27 cellular contexts compared by ENCODE assay signal in the genomic region with DNA sequence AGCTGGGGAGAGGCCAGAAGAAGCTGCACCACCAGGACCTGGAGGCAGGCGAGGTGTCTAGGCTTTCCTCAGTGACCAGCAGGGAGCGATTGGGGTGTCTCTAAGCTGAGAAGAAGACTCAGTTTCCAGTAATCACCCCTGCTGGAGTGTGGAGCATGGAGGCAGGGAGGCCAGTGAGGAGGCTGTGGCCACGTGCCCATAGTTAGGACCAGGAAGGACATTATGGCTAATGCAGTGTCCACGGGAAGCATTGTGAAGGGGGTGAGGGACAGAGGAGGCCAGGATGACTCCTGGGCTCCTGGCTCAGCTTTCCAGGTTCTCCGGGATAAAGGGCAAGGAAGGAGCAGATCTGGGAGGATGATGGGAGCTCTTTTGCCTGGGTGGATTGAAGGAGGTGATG. TPM values are rescaled to one million over a fixed set of nuclear protein-coding genes. Genes with fewer than 3 reads are reported as not detected.
DNase-seq lines count a peak whose midpoint lies in the region; ATAC-seq, FAIRE-seq and TF ChIP-seq lines count a peak whose summit lies in the region.
"Had no signal": no experiment of that assay in that cellular context is flagged by ENCODE, and none has a peak within 500 bp of the region (broad histone marks: within the 10 kb centered on the region; RNA-seq: fewer than 3 reads in every experiment).

No MANE protein-coding gene starts in this region.

- no peak for TF ChIP-seq POLR2A in endothelial cell of umbilical vein (IDR thresholded peaks at IDR 0.05; ENCODE audit: low read depth, low read length)

- H3K27me3 Mint-ChIP-seq in Calu3 (ENCODE audit: unreplicated experiment): no peaks in the 10 kb centered on the region
- H3K27me3 Mint-ChIP-seq: activated naive CD8-positive, alpha-beta T cell had no signal

- H3K4me1 ChIP-seq in PC-3 (ENCODE audit: insufficient read depth, low read length) (peaks cover 36% of the 10 kb centered on the region), endothelial cell of umbilical vein (ENCODE audit: control insufficient read depth, extremely low read depth, insufficient read depth, low read length) (peaks cover 19% of the 10 kb centered on the region), smooth muscle cell (ENCODE audit: low read depth) (no peaks in the 10 kb centered on the region), kidney (ENCODE audit: control insufficient read depth in 1 of 2, insufficient read depth in 1 of 2, low read depth in 1 of 2, low read length in 2 of 2) (peaks cover 0 to 4% of the 10 kb centered on the region in 2 donors)
- H3K4me1 ChIP-seq: prostate gland had no signal

- no TSS peak for BruUV-seq in Calu3 (replicated peaks; lab: Mats Ljungman, UMichigan)
- no TSS peak for BruUV-seq in PC-3 (replicated peaks; lab: Mats Ljungman, UMichigan)
- no TSS peak for BruUV-seq in endothelial cell of umbilical vein (replicated peaks; lab: Mats Ljungman, UMichigan)

- DNase-seq in Calu3: no peak
- no peak for DNase-seq in PC-3
- no peak for DNase-seq in endothelial cell of umbilical vein (ENCODE audit: low read depth, low spot score)
- DNase-seq in smooth muscle cell (lab: John Stamatoyannopoulos, UW; ENCODE audit: unreplicated experiment): no peak
- DNase-seq in H4 (ENCODE audit: low spot score): no peak
- no peak for DNase-seq in kidney
- DNase-seq: activated CD4-positive, alpha-beta T cell treated with anti-CD3 and anti-CD28 coated beads, Interleukin-2, amount 10 ng/mL, durations not matched to agents 7 days and 5 days; activated effector memory CD4-positive, alpha-beta T cell treated with anti-CD3 and anti-CD28 coated beads, Interleukin-2, amount 50 U/mL, for 16 hours; aorta; DND-41; GF-D8; GOT3; immature natural killer cell; NCI-H1436 treated with DMSO at 0.1 percent for 48 hours; stimulated activated CD4-positive, alpha-beta T cell treated with anti-CD3 and anti-CD28 coated beads, Interleukin-4, amount 100 ng/mL, for 24 hours; T-cell had no signal

- H3K27ac ChIP-seq in PC-3 (ENCODE audit: low read length): peak overlapping the region; percentile 76
- H3K27ac ChIP-seq in endothelial cell of umbilical vein (ENCODE audit: insufficient read depth, low read depth, low read length): no peak overlapping the region
- no peak overlapping the region for H3K27ac ChIP-seq in smooth muscle cell (ENCODE audit: low read depth)
- no peak overlapping the region for H3K27ac ChIP-seq in kidney (ENCODE audit: low read depth in 2 of 2, low read length in 2 of 2)
- H3K27ac ChIP-seq: HL-60, neural progenitor cell, prostate gland, SJSA1 had no signal

- peak overlapping the region; percentile 10; the same call in 1 of the 2 replicates for H3K9ac ChIP-seq in PC-3 (ENCODE audit: low read length)
- no peak overlapping the region for H3K9ac ChIP-seq in endothelial cell of umbilical vein (replicated peaks; ENCODE audit: extremely low read depth, insufficient read depth, low read length)
- H3K9ac ChIP-seq in smooth muscle cell (ENCODE audit: low read depth): no peak overlapping the region
- no peak overlapping the region for H3K9ac ChIP-seq in kidney (ENCODE audit: low read length in 2 of 2)
- H3K9ac ChIP-seq: neural progenitor cell had no signal

- H3K4me3 ChIP-seq in PC-3 (ENCODE audit: low read length): no peak overlapping the region
- H3K4me3 ChIP-seq in endothelial cell of umbilical vein (replicated peaks in 1 of 3; ENCODE audit: insufficient read depth in 1 of 3, low read depth in 1 of 3, low read length in 3 of 3): no peak overlapping the region
- no peak overlapping the region for H3K4me3 ChIP-seq in smooth muscle cell
- no peak overlapping the region for H3K4me3 ChIP-seq in kidney (ENCODE audit: low read length in 2 of 2)
- H3K4me3 ChIP-seq: neural progenitor cell, prostate gland, SJSA1 had no signal

- FAIRE-seq in endothelial cell of umbilical vein (lab: Jason Lieb, UNC) (no peak), kidney (lab: Jason Lieb, UNC) (no peak)
- FAIRE-seq: D721Med had no signal

- POLR2A ChIA-PET in PC-3 (lab: Charles Lee; ENCODE audit: unreplicated experiment) (interaction anchor here (0.6 kb wide), 1 partner anchor 29 kb away, joined by 3 read pairs; a partner anchor contains a TSS), endothelial cell of umbilical vein (lab: Charles Lee) (no interaction called here)

- 94% methylated on average over 5 of the region's 5 CpGs for WGBS in smooth muscle cell (ENCODE audit: low lambda C conversion rate)

- H3K9me2 ChIP-seq in PC-3 (replicated peaks; ENCODE audit: low read length): no peaks in the 10 kb centered on the region

- dilution Hi-C loops in endothelial cell of umbilical vein (cut with MboI; ENCODE audit: extremely low pct_ligation_motif_present, low sequenced_read_pairs): no loop called here

- no peak overlapping the region for H3K4me3 Mint-ChIP-seq in Calu3 (ENCODE audit: low read depth, unreplicated experiment)
- H3K4me3 Mint-ChIP-seq: activated CD4-positive, alpha-beta T cell treated with anti-CD3 and anti-CD28 coated beads, Interleukin-2, amount 10 ng/mL, durations not matched to agents 7 days and 5 days; activated naive CD8-positive, alpha-beta T cell; immature natural killer cell; neural progenitor cell; T-cell had no signal

- ATAC-seq in PC-3: no peak; the same call in 1 of the 2 replicates
- ATAC-seq in GM19455 (IDR thresholded peaks at IDR 0.05; ENCODE audit: unreplicated experiment): no peak
- ATAC-seq: left lobe of liver, sciatic nerve, T-cell had no signal

- H3K36me3 ChIP-seq in PC-3 (ENCODE audit: low read depth, low read length): no peaks in the 10 kb centered on the region
- no peaks in the 10 kb centered on the region for H3K36me3 ChIP-seq in endothelial cell of umbilical vein (ENCODE audit: control insufficient read depth in 2 of 2, extremely low read depth in 1 of 2, insufficient read depth in 2 of 2, low read length in 2 of 2)
- no peaks in the 10 kb centered on the region for H3K36me3 ChIP-seq in smooth muscle cell (ENCODE audit: low read depth)
- H3K36me3 ChIP-seq in kidney (ENCODE audit: control insufficient read depth in 1 of 2, insufficient read depth in 2 of 2, low read length in 2 of 2): no peaks in the 10 kb centered on the region
- H3K36me3 ChIP-seq: neural progenitor cell, prostate gland, SJSA1 had no signal

- no peaks in the 10 kb centered on the region for H3K9me3 Mint-ChIP-seq in Calu3 (ENCODE audit: low read depth, unreplicated experiment)
- H3K9me3 Mint-ChIP-seq: activated CD4-positive, alpha-beta T cell treated with anti-CD3 and anti-CD28 coated beads, Interleukin-2, amount 10 ng/mL, durations not matched to agents 7 days and 5 days; immature natural killer cell; neural progenitor cell; T-cell had no signal

- intact Hi-C loops in Calu3 (cut with micrococcal nuclease; ENCODE audit: unreplicated experiment): loop anchor here (5.0 to 10.0 kb wide), 4 partner anchors 85 to 697 kb away; no protein-coding TSS in a partner anchor
- intact Hi-C loops in PC-3 (cut with micrococcal nuclease): loop anchor here (10.0 kb wide), 1 partner anchor 175 kb away; no protein-coding TSS in a partner anchor
- intact Hi-C loops in endothelial cell of umbilical vein (cut with micrococcal nuclease): loop anchor here (10.0 kb wide), 2 partner anchors 95 to 695 kb away; no protein-coding TSS in a partner anchor
- intact Hi-C loops in kidney (cut with DNase I): no loop called here

- H3F3A ChIP-seq in PC-3 (ENCODE audit: low read length, unreplicated experiment) (no peaks in the 10 kb centered on the region), smooth muscle cell (ENCODE audit: low read depth) (no peaks in the 10 kb centered on the region)

- H3K9me3 ChIP-seq in PC-3 (ENCODE audit: low read length) (no peaks in the 10 kb centered on the region), endothelial cell of umbilical vein (replicated peaks; ENCODE audit: control insufficient read depth, insufficient read depth, low read length) (no peaks in the 10 kb centered on the region), smooth muscle cell (replicated peaks; ENCODE audit: low read depth) (no peaks in the 10 kb centered on the region), kidney (ENCODE audit: control insufficient read depth in 1 of 2, low read length in 2 of 2) (no peaks in the 10 kb centered on the region)
- H3K9me3 ChIP-seq: prostate gland, SJSA1 had no signal

- peaks cover 15% of the 10 kb centered on the region for H3K36me3 Mint-ChIP-seq in Calu3 (ENCODE audit: insufficient read depth, unreplicated experiment)
- H3K36me3 Mint-ChIP-seq: activated naive CD8-positive, alpha-beta T cell; immature natural killer cell; neural progenitor cell; T-cell had no signal

- H3K79me2 ChIP-seq in PC-3 (ENCODE audit: low read length) (no peaks in the 10 kb centered on the region), endothelial cell of umbilical vein (ENCODE audit: control insufficient read depth, insufficient read depth, low read length) (no peaks in the 10 kb centered on the region), smooth muscle cell (ENCODE audit: low read depth) (no peaks in the 10 kb centered on the region)

- no peaks in the 10 kb centered on the region for H3K27me3 ChIP-seq in PC-3 (ENCODE audit: low read length)
- H3K27me3 ChIP-seq in endothelial cell of umbilical vein (ENCODE audit: control insufficient read depth in 2 of 2, insufficient read depth in 2 of 2, low read length in 2 of 2): no peaks in the 10 kb centered on the region
- no peaks in the 10 kb centered on the region for H3K27me3 ChIP-seq in smooth muscle cell (ENCODE audit: low read depth)
- H3K27me3 ChIP-seq: neural progenitor cell, SJSA1 had no signal

- H4K20me1 ChIP-seq in PC-3 (ENCODE audit: low read length): no peaks in the 10 kb centered on the region
- H4K20me1 ChIP-seq in endothelial cell of umbilical vein (replicated peaks; ENCODE audit: control insufficient read depth, extremely low read depth, insufficient read depth, low read length): no peaks in the 10 kb centered on the region
- H4K20me1 ChIP-seq in smooth muscle cell (ENCODE audit: low read depth): no peaks in the 10 kb centered on the region

- CTCF ChIA-PET in Calu3 (lab: Charles Lee) (interaction anchor here (0.6 to 1.3 kb wide), 5 partner anchors 14 to 50 kb away, joined by 3 to 4 read pairs (median 3); a partner anchor contains a TSS), PC-3 (lab: Charles Lee) (interaction anchor here (0.6 kb wide), 1 partner anchor 82 kb away, joined by 3 read pairs; no protein-coding TSS in a partner anchor), endothelial cell of umbilical vein (lab: Charles Lee) (interaction anchor here (0.9 to 22.3 kb wide), 5 partner anchors 12 to 168 kb away, joined by 4 to 350 read pairs (median 6); no protein-coding TSS in a partner anchor)

- H3K4me2 ChIP-seq in PC-3 (ENCODE audit: low read length): peak overlapping the region; percentile 57; the same call in 1 of the 2 replicates
- no peak overlapping the region for H3K4me2 ChIP-seq in endothelial cell of umbilical vein (ENCODE audit: insufficient read depth, low read length)
- H3K4me2 ChIP-seq in smooth muscle cell: peak overlapping the region; percentile 9
- H3K4me2 ChIP-seq: neural progenitor cell had no signal

- peaks cover 53% of the 10 kb centered on the region for H3K4me1 Mint-ChIP-seq in Calu3 (ENCODE audit: low read depth, unreplicated experiment)

- TF ChIP-seq CTCF in Calu3 (IDR thresholded peaks at IDR 0.05; ENCODE audit: unreplicated experiment): no peak
- TF ChIP-seq CTCF in PC-3 (conservative IDR thresholded peaks at IDR 0.05; ENCODE audit: low read depth, low read length): no peak
- no peak for TF ChIP-seq CTCF in endothelial cell of umbilical vein (IDR thresholded peaks at IDR 0.05; ENCODE audit: extremely low read depth in 1 of 2, insufficient read depth in 1 of 2, low read depth in 1 of 2, low read length in 2 of 2)
- TF ChIP-seq CTCF in smooth muscle cell (IDR thresholded peaks at IDR 0.05; ENCODE audit: borderline replicate concordance, insufficient read depth, poor library complexity, severe bottlenecking): no peak
- no peak for TF ChIP-seq CTCF in kidney (IDR thresholded peaks at IDR 0.05; ENCODE audit: borderline replicate concordance, extremely low read depth, insufficient read depth)

- H3K9me1 ChIP-seq in endothelial cell of umbilical vein (replicated peaks; ENCODE audit: control insufficient read depth, extremely low read depth, insufficient read depth, low read length): no peaks in the 10 kb centered on the region

- H2AFZ ChIP-seq in PC-3 (ENCODE audit: low read length): no peak overlapping the region
- peak overlapping the region; percentile 66 for H2AFZ ChIP-seq in endothelial cell of umbilical vein (ENCODE audit: low read depth, low read length)
- no peak overlapping the region for H2AFZ ChIP-seq in smooth muscle cell (ENCODE audit: low read depth)
- H2AFZ ChIP-seq: neural progenitor cell had no signal

- peak overlapping the region; percentile 46 for H3K27ac Mint-ChIP-seq in Calu3 (ENCODE audit: unreplicated experiment)
- H3K27ac Mint-ChIP-seq: activated CD4-positive, alpha-beta T cell treated with anti-CD3 and anti-CD28 coated beads, Interleukin-2, amount 10 ng/mL, durations not matched to agents 7 days and 5 days; activated naive CD8-positive, alpha-beta T cell; immature natural killer cell; T-cell had no signal

RNA-seq across cellular contexts. Expression of a gene that starts 5.7 kb away (rescaled TPM):
- total RNA-seq in Calu3 (2022) (45.7 and 323 TPM in 2 replicates), PC-3 (2014; rRNA removed) (1.4 TPM in 2 replicates), endothelial cell of umbilical vein (not detected in 2 replicates), smooth muscle cell (3.7 and 5.2 TPM in 2 replicates), kidney (not detected)
- polyA plus RNA-seq in endothelial cell of umbilical vein (not detected in 2 replicates), smooth muscle cell (1.7 and 3.8 TPM in 2 replicates), kidney (ENCODE audit: insufficient read depth, low read depth, low replicate concordance) (not detected)
- not detected in 2 replicates for polyA plus RNA-seq in endothelial cell of umbilical vein (2011; cell fraction: cytosol; rRNA removed)
- not detected in 2 replicates for polyA plus RNA-seq in endothelial cell of umbilical vein (2011; cell fraction: nucleus; rRNA removed)
- polyA plus RNA-seq in endothelial cell of umbilical vein (2012): not detected in 2 replicates
- not detected in 2 replicates for polyA minus RNA-seq in endothelial cell of umbilical vein
- not detected for polyA minus RNA-seq in endothelial cell of umbilical vein (2011; cell fraction: cytosol; rRNA and poly(A)+ RNA removed)
- not detected in 2 replicates for polyA minus RNA-seq in endothelial cell of umbilical vein (2011; cell fraction: nucleus; rRNA and poly(A)+ RNA removed)
- not detected in 2 replicates for total RNA-seq in H4 (2014; rRNA removed; shearing (Covaris generic))
- total RNA-seq: activated CD4-positive, alpha-beta T cell treated with anti-CD3 and anti-CD28 coated beads, Interleukin-2, amount 10 ng/mL, durations not matched to agents 7 days and 5 days; activated CD8-positive, alpha-beta memory T cell treated with anti-CD3 and anti-CD28 coated beads for 36 hours; aorta; left lobe of liver; mesenteric fat pad; SJSA1; T-cell had no signal
- polyA plus RNA-seq: immature natural killer cell had no signal

RNA-seq across cellular contexts. Expression of a gene that starts 10.0 kb away (rescaled TPM):
- not detected in 2 replicates for total RNA-seq in Calu3 (2022)
- not detected in 2 replicates for total RNA-seq in PC-3 (2014; rRNA removed)
- not detected in 2 replicates for total RNA-seq in endothelial cell of umbilical vein
- polyA plus RNA-seq in endothelial cell of umbilical vein: 0.04 and 0.11 TPM in 2 replicates
- polyA plus RNA-seq in endothelial cell of umbilical vein (2011; cell fraction: cytosol; rRNA removed): 0.04 TPM in 1 of 2 replicates, not detected in the other
- 0.09 TPM in 1 of 2 replicates, not detected in the other for polyA plus RNA-seq in endothelial cell of umbilical vein (2011; cell fraction: nucleus; rRNA removed)
- polyA plus RNA-seq in endothelial cell of umbilical vein (2012): not detected in 2 replicates
- 0.17 TPM in 1 of 2 replicates, not detected in the other for polyA minus RNA-seq in endothelial cell of umbilical vein
- not detected for polyA minus RNA-seq in endothelial cell of umbilical vein (2011; cell fraction: cytosol; rRNA and poly(A)+ RNA removed)
- polyA minus RNA-seq in endothelial cell of umbilical vein (2011; cell fraction: nucleus; rRNA and poly(A)+ RNA removed): not detected in 2 replicates
- 0.09 and 1.1 TPM in 2 replicates for total RNA-seq in smooth muscle cell
- polyA plus RNA-seq in smooth muscle cell: not detected in 2 replicates
- total RNA-seq in H4 (2014; rRNA removed; shearing (Covaris generic)): not detected in 2 replicates
- not detected for total RNA-seq in kidney
- polyA plus RNA-seq in kidney (ENCODE audit: insufficient read depth, low read depth, low replicate concordance): not detected
- total RNA-seq: activated CD4-positive, alpha-beta T cell treated with anti-CD3 and anti-CD28 coated beads, Interleukin-2, amount 10 ng/mL, durations not matched to agents 7 days and 5 days; activated CD8-positive, alpha-beta memory T cell treated with anti-CD3 and anti-CD28 coated beads for 36 hours; aorta; left lobe of liver; mesenteric fat pad; prostate gland; sciatic nerve; SJSA1; T-cell had no signal
- polyA plus RNA-seq: immature natural killer cell had no signal

RNA-seq across cellular contexts. Expression of a gene that starts 18.8 kb away (rescaled TPM):
- total RNA-seq in Calu3 (2022): not detected in 2 replicates
- total RNA-seq in PC-3 (2014; rRNA removed): not detected in 2 replicates
- not detected in 2 replicates for total RNA-seq in endothelial cell of umbilical vein
- 0.08 TPM in 1 of 2 replicates, not detected in the other for polyA plus RNA-seq in endothelial cell of umbilical vein
- not detected in 2 replicates for polyA plus RNA-seq in endothelial cell of umbilical vein (2011; cell fraction: cytosol; rRNA removed)
- 0.08 TPM in 1 of 2 replicates, not detected in the other for polyA plus RNA-seq in endothelial cell of umbilical vein (2011; cell fraction: nucleus; rRNA removed)
- not detected in 2 replicates for polyA plus RNA-seq in endothelial cell of umbilical vein (2012)
- not detected in 2 replicates for polyA minus RNA-seq in endothelial cell of umbilical vein
- polyA minus RNA-seq in endothelial cell of umbilical vein (2011; cell fraction: cytosol; rRNA and poly(A)+ RNA removed): not detected
- not detected in 2 replicates for polyA minus RNA-seq in endothelial cell of umbilical vein (2011; cell fraction: nucleus; rRNA and poly(A)+ RNA removed)
- total RNA-seq in smooth muscle cell: not detected in 2 replicates
- not detected in 2 replicates for polyA plus RNA-seq in smooth muscle cell
- not detected in 2 replicates for total RNA-seq in H4 (2014; rRNA removed; shearing (Covaris generic))
- total RNA-seq in kidney: not detected
- polyA plus RNA-seq in kidney (ENCODE audit: insufficient read depth, low read depth, low replicate concordance): not detected
- total RNA-seq: activated CD4-positive, alpha-beta T cell treated with anti-CD3 and anti-CD28 coated beads, Interleukin-2, amount 10 ng/mL, durations not matched to agents 7 days and 5 days; activated CD8-positive, alpha-beta memory T cell treated with anti-CD3 and anti-CD28 coated beads for 36 hours; aorta; left lobe of liver; mesenteric fat pad; prostate gland; SJSA1; T-cell had no signal
- polyA plus RNA-seq: aorta, immature natural killer cell had no signal

RNA-seq across cellular contexts. Expression of a gene that starts 19.0 kb away (rescaled TPM):
- total RNA-seq in Calu3 (2022): 83.0 and 86.8 TPM in 2 replicates
- 121 and 144 TPM in 2 replicates for total RNA-seq in PC-3 (2014; rRNA removed)
- 2.8 TPM in 2 replicates for total RNA-seq in endothelial cell of umbilical vein
- 0.68 and 0.83 TPM in 2 replicates for polyA plus RNA-seq in endothelial cell of umbilical vein
- 1.7 and 2.4 TPM in 2 replicates for polyA plus RNA-seq in endothelial cell of umbilical vein (2011; cell fraction: cytosol; rRNA removed)
- polyA plus RNA-seq in endothelial cell of umbilical vein (2011; cell fraction: nucleus; rRNA removed): 2.2 and 3.1 TPM in 2 replicates
- polyA plus RNA-seq in endothelial cell of umbilical vein (2012): 3.1 and 10.7 TPM in 2 replicates
- 0.76 and 1.6 TPM in 2 replicates for polyA minus RNA-seq in endothelial cell of umbilical vein
- 2.3 TPM for polyA minus RNA-seq in endothelial cell of umbilical vein (2011; cell fraction: cytosol; rRNA and poly(A)+ RNA removed)
- polyA minus RNA-seq in endothelial cell of umbilical vein (2011; cell fraction: nucleus; rRNA and poly(A)+ RNA removed): 0.29 and 0.43 TPM in 2 replicates
- 0.49 and 1.7 TPM in 2 replicates for total RNA-seq in smooth muscle cell
- 0.93 and 1.3 TPM in 2 replicates for polyA plus RNA-seq in smooth muscle cell
- 0.35 and 1.5 TPM in 2 replicates for total RNA-seq in H4 (2014; rRNA removed; shearing (Covaris generic))
- 2.8 TPM for total RNA-seq in kidney
- 0.15 TPM for polyA plus RNA-seq in kidney (ENCODE audit: insufficient read depth, low read depth, low replicate concordance)
- total RNA-seq: activated CD4-positive, alpha-beta T cell treated with anti-CD3 and anti-CD28 coated beads, Interleukin-2, amount 10 ng/mL, durations not matched to agents 7 days and 5 days; activated CD8-positive, alpha-beta memory T cell treated with anti-CD3 and anti-CD28 coated beads for 36 hours; aorta; mesenteric fat pad had no signal
- polyA plus RNA-seq: immature natural killer cell had no signal

RNA-seq across cellular contexts. Expression of a gene that starts 28.4 kb away (rescaled TPM):
- total RNA-seq in Calu3 (2022) (2,554 and 3,048 TPM in 2 replicates), PC-3 (2014; rRNA removed) (2,299 and 2,451 TPM in 2 replicates), endothelial cell of umbilical vein (14.9 and 23.3 TPM in 2 replicates), smooth muscle cell (539 and 722 TPM in 2 replicates), kidney (781 TPM)
- polyA plus RNA-seq in endothelial cell of umbilical vein (12.9 and 20.1 TPM in 2 replicates), smooth muscle cell (454 and 1,762 TPM in 2 replicates), kidney (ENCODE audit: insufficient read depth, low read depth, low replicate concordance) (319 TPM)
- 17.1 and 19.9 TPM in 2 replicates for polyA plus RNA-seq in endothelial cell of umbilical vein (2011; cell fraction: cytosol; rRNA removed)
- polyA plus RNA-seq in endothelial cell of umbilical vein (2011; cell fraction: nucleus; rRNA removed): 9.5 and 9.8 TPM in 2 replicates
- polyA plus RNA-seq in endothelial cell of umbilical vein (2012): 19.1 and 37.7 TPM in 2 replicates
- 8.2 and 10.9 TPM in 2 replicates for polyA minus RNA-seq in endothelial cell of umbilical vein
- 92.4 TPM for polyA minus RNA-seq in endothelial cell of umbilical vein (2011; cell fraction: cytosol; rRNA and poly(A)+ RNA removed)
- 1.8 and 2.8 TPM in 2 replicates for polyA minus RNA-seq in endothelial cell of umbilical vein (2011; cell fraction: nucleus; rRNA and poly(A)+ RNA removed)
- 0.17 TPM in 1 of 2 replicates, not detected in the other for total RNA-seq in H4 (2014; rRNA removed; shearing (Covaris generic))
- total RNA-seq: activated CD4-positive, alpha-beta T cell treated with anti-CD3 and anti-CD28 coated beads, Interleukin-2, amount 10 ng/mL, durations not matched to agents 7 days and 5 days; activated CD8-positive, alpha-beta memory T cell treated with anti-CD3 and anti-CD28 coated beads for 36 hours; SJSA1 had no signal
- polyA plus RNA-seq: immature natural killer cell had no signal
